ENCODE assay signal across 29 cellular contexts in the genomic region with DNA sequence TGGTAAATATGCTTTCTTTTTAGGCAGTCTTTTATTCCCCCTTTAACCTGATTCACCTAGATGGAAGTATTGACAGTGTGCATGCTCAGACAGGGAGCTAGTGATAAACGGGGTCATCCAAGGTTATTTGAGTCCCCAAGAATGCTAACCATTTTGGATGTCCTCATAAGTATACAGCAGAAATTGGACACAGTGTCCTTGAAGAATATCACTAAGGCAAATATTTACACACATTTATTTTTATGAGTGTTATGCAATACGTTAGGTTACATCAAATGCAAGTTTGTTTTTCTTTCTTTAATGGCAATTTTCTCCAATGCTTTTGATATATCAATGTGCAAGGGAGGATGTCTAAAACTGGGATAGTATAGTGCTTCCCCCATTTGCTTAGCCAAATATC. TPM values are rescaled to one million over a fixed set of nuclear protein-coding genes. Genes with fewer than 3 reads are reported as not detected.
"Had no signal": no experiment of that assay in that cellular context is flagged by ENCODE, and none has a peak within 500 bp of the region (broad histone marks: within the 10 kb centered on the region; RNA-seq: fewer than 3 reads in every experiment).

No MANE protein-coding gene starts in this region.

- ATAC-seq: activated T-cell treated with anti-CD3 and anti-CD28 coated beads, Interleukin-2, amount 50 U/mL, for 72 hours; effector memory CD8-positive, alpha-beta T cell; foreskin keratinocyte; gastrocnemius medialis; heart left ventricle; WTC11 had no signal

- H3K4me1 Mint-ChIP-seq: activated CD4-positive, alpha-beta memory T cell treated with anti-CD3 and anti-CD28 coated beads, Interleukin-2, amount 10 ng/mL, durations not matched to agents 7 days and 5 days; activated CD4-positive, alpha-beta T cell treated with anti-CD3 and anti-CD28 coated beads, Interleukin-2, amount 10 ng/mL, durations not matched to agents 7 days and 5 days had no signal

- H3K4me3 ChIP-seq: esophagus muscularis mucosa, gastrocnemius medialis, heart left ventricle had no signal

- DNase-seq: activated CD4-positive, alpha-beta memory T cell treated with anti-CD3 and anti-CD28 coated beads, Interleukin-2, amount 10 ng/mL, durations not matched to agents 7 days and 5 days; activated CD4-positive, alpha-beta T cell treated with anti-CD3 and anti-CD28 coated beads for 1 hour; activated CD4-positive, alpha-beta T cell treated with anti-CD3 and anti-CD28 coated beads for 4 hours; activated CD4-positive, alpha-beta T cell treated with anti-CD3 and anti-CD28 coated beads, Interleukin-2, amount 10 ng/mL, durations not matched to agents 7 days and 5 days; activated CD4-positive, alpha-beta T cell treated with anti-CD3 and anti-CD28 coated beads, Interleukin-2, amount 50 U/mL, for 4 hours; activated CD8-positive, alpha-beta memory T cell treated with anti-CD3 and anti-CD28 coated beads, Interleukin-2, amount 50 U/mL, for 48 hours; activated gamma-delta T cell treated with Interleukin-2 at 50 U/mL for 16 hours; activated naive CD4-positive, alpha-beta T cell treated with anti-CD3 and anti-CD28 coated beads, Interleukin-2, amount 50 U/mL, for 16 hours; activated naive CD4-positive, alpha-beta T cell treated with Interleukin-2 at 50 U/mL for 16 hours; activated T-cell treated with anti-CD3 and anti-CD28 coated beads for 4 hours; activated T-cell treated with anti-CD3 and anti-CD28 coated beads, Interleukin-2, amount 50 U/mL, for 24 hours; activated T-cell treated with anti-CD3 and anti-CD28 coated beads, Interleukin-2, amount 50 U/mL, for 72 hours; amniotic stem cell; anterior cingulate cortex; brain microvascular endothelial cell; cortex of kidney; dermis blood vessel endothelial cell; effector CD4-positive, alpha-beta T cell; effector memory CD8-positive, alpha-beta T cell; erythroblast; foreskin keratinocyte; gastrocnemius medialis; glutamatergic neuron; heart left ventricle; T-helper 2 cell had no signal

- H3K4me1 ChIP-seq: esophagus muscularis mucosa, foreskin keratinocyte, gastrocnemius medialis, heart left ventricle had no signal

- H3K27me3 Mint-ChIP-seq: activated CD4-positive, alpha-beta memory T cell treated with anti-CD3 and anti-CD28 coated beads, Interleukin-2, amount 10 ng/mL, durations not matched to agents 7 days and 5 days; activated CD4-positive, alpha-beta T cell treated with anti-CD3 and anti-CD28 coated beads, Interleukin-2, amount 10 ng/mL, durations not matched to agents 7 days and 5 days; activated T-cell treated with anti-CD3 and anti-CD28 coated beads, Interleukin-2, amount 50 U/mL, for 24 hours; effector memory CD8-positive, alpha-beta T cell had no signal

- H3K9me3 ChIP-seq: esophagus muscularis mucosa, gastrocnemius medialis, heart left ventricle had no signal

- H3K36me3 ChIP-seq: brain microvascular endothelial cell, esophagus muscularis mucosa, gastrocnemius medialis, heart left ventricle had no signal

- H3K27me3 ChIP-seq: brain microvascular endothelial cell, esophagus muscularis mucosa, foreskin keratinocyte, gastrocnemius medialis, heart left ventricle had no signal

- H3K36me3 Mint-ChIP-seq: activated naive CD8-positive, alpha-beta T cell; WTC11 had no signal

- H3K9me3 Mint-ChIP-seq: activated CD4-positive, alpha-beta T cell treated with anti-CD3 and anti-CD28 coated beads, Interleukin-2, amount 10 ng/mL, durations not matched to agents 7 days and 5 days; activated T-cell treated with anti-CD3 and anti-CD28 coated beads, Interleukin-2, amount 50 U/mL, for 24 hours; WTC11 had no signal

- H3K4me3 Mint-ChIP-seq: activated CD4-positive, alpha-beta memory T cell treated with anti-CD3 and anti-CD28 coated beads, Interleukin-2, amount 10 ng/mL, durations not matched to agents 7 days and 5 days; activated CD4-positive, alpha-beta T cell treated with anti-CD3 and anti-CD28 coated beads, Interleukin-2, amount 10 ng/mL, durations not matched to agents 7 days and 5 days; activated naive CD8-positive, alpha-beta T cell; activated T-cell treated with anti-CD3 and anti-CD28 coated beads, Interleukin-2, amount 50 U/mL, for 24 hours; activated T-cell treated with anti-CD3 and anti-CD28 coated beads, Interleukin-2, amount 50 U/mL, for 72 hours; effector memory CD8-positive, alpha-beta T cell; WTC11 had no signal

- H3K27ac ChIP-seq: brain microvascular endothelial cell, esophagus muscularis mucosa, foreskin keratinocyte, gastrocnemius medialis, heart left ventricle had no signal

- H3K27ac Mint-ChIP-seq: activated CD4-positive, alpha-beta memory T cell treated with anti-CD3 and anti-CD28 coated beads, Interleukin-2, amount 10 ng/mL, durations not matched to agents 7 days and 5 days; activated CD4-positive, alpha-beta T cell treated with anti-CD3 and anti-CD28 coated beads, Interleukin-2, amount 10 ng/mL, durations not matched to agents 7 days and 5 days; activated naive CD8-positive, alpha-beta T cell; activated T-cell treated with anti-CD3 and anti-CD28 coated beads, Interleukin-2, amount 50 U/mL, for 24 hours; activated T-cell treated with anti-CD3 and anti-CD28 coated beads, Interleukin-2, amount 50 U/mL, for 72 hours; effector memory CD8-positive, alpha-beta T cell; WTC11 had no signal

RNA-seq across cellular contexts. Expression of a gene that starts 23.6 kb away (rescaled TPM):
- total RNA-seq: activated CD4-positive, alpha-beta memory T cell treated with anti-CD3 and anti-CD28 coated beads, Interleukin-2, amount 10 ng/mL, durations not matched to agents 7 days and 5 days; activated CD4-positive, alpha-beta T cell treated with anti-CD3 and anti-CD28 coated beads, Interleukin-2, amount 10 ng/mL, durations not matched to agents 7 days and 5 days; activated T-cell treated with anti-CD3 and anti-CD28 coated beads, Interleukin-2, amount 50 U/mL, for 72 hours; chondrocyte; dermis blood vessel endothelial cell; foreskin keratinocyte; gastrocnemius medialis; heart left ventricle had no signal
